ENCODE assay signal across 9 cellular contexts in the genomic region with DNA sequence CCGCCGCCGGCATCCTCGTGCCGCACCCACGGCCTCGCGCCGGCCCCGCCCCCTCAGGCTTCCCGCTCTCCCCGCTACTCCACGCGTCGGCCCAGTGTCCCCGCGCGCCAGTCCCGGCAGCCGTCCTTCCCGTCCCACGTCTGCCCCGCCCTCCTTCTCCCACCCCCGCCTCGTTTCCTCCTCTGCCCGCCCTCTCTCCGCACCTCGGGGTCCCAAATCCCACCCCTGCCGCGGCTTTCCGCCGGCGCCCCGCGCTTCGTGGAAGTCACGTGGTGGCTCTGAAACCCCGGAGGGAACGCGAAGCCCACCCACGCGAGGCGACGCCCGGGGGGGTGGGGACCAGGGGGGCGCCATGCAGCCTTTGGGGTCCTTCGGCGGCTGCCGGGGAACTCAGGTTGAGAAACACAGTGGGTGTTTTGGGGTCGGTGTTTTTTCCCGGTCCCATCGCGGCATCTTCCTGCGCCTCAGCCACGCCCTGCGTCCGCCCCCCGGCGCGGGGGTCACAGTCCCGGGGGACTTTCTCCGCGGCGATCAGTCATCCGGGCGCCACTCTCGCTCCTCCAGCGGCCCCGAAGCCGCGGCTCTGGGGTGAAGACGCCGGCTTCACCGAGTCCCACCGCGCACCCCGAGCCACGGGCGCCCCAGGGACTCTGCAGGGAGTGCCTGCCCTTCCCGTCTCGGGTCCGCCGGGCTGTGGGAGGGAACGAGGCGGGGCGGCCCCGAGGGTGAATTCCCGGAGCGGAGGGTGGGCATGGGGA. TPM values are rescaled to one million over a fixed set of nuclear protein-coding genes. Genes with fewer than 3 reads are reported as not detected.
A peak's percentile ranks its signal among the peaks of the same experiment; 100 is the strongest.
DNase-seq lines count a peak whose midpoint lies in the region; ATAC-seq, FAIRE-seq and TF ChIP-seq lines count a peak whose summit lies in the region.
"Had no signal": no experiment of that assay in that cellular context is flagged by ENCODE, and none has a peak within 500 bp of the region (broad histone marks: within the 10 kb centered on the region; RNA-seq: fewer than 3 reads in every experiment).

A gene with protein sequence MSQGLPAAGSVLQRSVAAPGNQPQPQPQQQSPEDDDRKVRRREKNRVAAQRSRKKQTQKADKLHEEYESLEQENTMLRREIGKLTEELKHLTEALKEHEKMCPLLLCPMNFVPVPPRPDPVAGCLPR (minus strand): TSS at position 2 of the 758 bp plus-strand sequence. CDS start 78 bp downstream, outside the sequence.

- TF ChIP-seq RAD21 in HepG2 (CRISPR knock-in tag; IDR thresholded peaks at IDR 0.05) = no peak

- H3K36me3 ChIP-seq in breast epithelium (no peaks in the 10 kb centered on the region), HepG2 (replicated peaks in 1 of 2; ENCODE audit: control insufficient read depth in 1 of 2, insufficient read depth in 2 of 2, low read length in 2 of 2) (no peaks in the 10 kb centered on the region)

- TF ChIP-seq EP300 in HepG2 (IDR thresholded peaks at IDR 0.05; ENCODE audit: low read depth in 2 of 2, low read length in 2 of 2) = no peak
- TF ChIP-seq EP300 in HepG2 (CRISPR knock-in tag; IDR thresholded peaks at IDR 0.05; ENCODE audit: borderline replicate concordance) = no peak

- no peaks in the 10 kb centered on the region for H3K9me3 ChIP-seq in breast epithelium
- no peaks in the 10 kb centered on the region for H3K9me3 ChIP-seq in HepG2 (ENCODE audit: low read length)

- H2AFZ ChIP-seq in HepG2 (ENCODE audit: low read length) = no peak within 1 kb of the TSS

- H3K27ac ChIP-seq in breast epithelium (peak within 1 kb of the TSS; percentile 50 to 91), HepG2 (ENCODE audit: extremely low read length, insufficient read depth, low read length) (no peak within 1 kb of the TSS)

- in situ Hi-C loops in HepG2 (cut with HindIII; ENCODE audit: extremely low pct_ligation_motif_present, low pct_unique_long_range_greater_than_20kb) = no loop called here

- no peak for TF ChIP-seq CTCF in breast epithelium (IDR thresholded peaks at IDR 0.05)
- TF ChIP-seq CTCF in HepG2 (CRISPR knock-in tag; IDR thresholded peaks at IDR 0.05) = no peak

- H3K4me1 ChIP-seq in breast epithelium (peaks cover 0 to 4% of the 10 kb centered on the region in 2 donors), HepG2 (ENCODE audit: insufficient read depth, low read length) (peaks cover 31% of the 10 kb centered on the region)

- FAIRE-seq in HepG2 (lab: Jason Lieb, UNC) = no peak
- FAIRE-seq: A204.1 had no signal

- no peaks in the 10 kb centered on the region for H4K20me1 ChIP-seq in HepG2 (ENCODE audit: insufficient read depth, low read length)

- TF ChIP-seq POLR2A in breast epithelium (IDR thresholded peaks at IDR 0.05) (no peak), HepG2 (IDR thresholded peaks at IDR 0.05; ENCODE audit: insufficient read depth in 1 of 2, low read depth in 2 of 2, low read length in 2 of 2) (no peak)

- intact Hi-C loops in breast epithelium (cut with DNase I; ENCODE audit: low total_unique reads) (no loop called here), HepG2 (cut with micrococcal nuclease; ENCODE audit: unreplicated experiment) (loop anchor here (2.0 kb wide), 1 partner anchor 35 kb away; no protein-coding TSS in a partner anchor)

- DNase-seq in DMS 273 (lab: John Stamatoyannopoulos, UW; ENCODE audit: unreplicated experiment) (peak; percentile 72), DMS 273 treated with DMSO at 0.1 percent for 48 hours (lab: John Stamatoyannopoulos, UW) (no peak), T-helper 9 cell (peak; percentile 47), breast epithelium (ENCODE audit: low spot score in 2 of 2) (no peak), HepG2 (ENCODE audit: low spot score) (no peak), COR-L47 (lab: John Stamatoyannopoulos, UW) (no peak)
- DNase-seq in stimulated activated CD8-positive, alpha-beta memory T cell treated with anti-CD3 and anti-CD28 coated beads, Interleukin-15, amount 100 ng/mL, for 24 hours (ENCODE audit: low read depth) = peak; percentile 50

- H3K27me3 ChIP-seq in breast epithelium (no peaks in the 10 kb centered on the region), HepG2 (ENCODE audit: control insufficient read depth in 1 of 2, insufficient read depth in 2 of 2, low read length in 2 of 2) (peaks cover 14 to 72% of the 10 kb centered on the region in 2 experiments)

- no peaks in the 10 kb centered on the region for H3K79me2 ChIP-seq in HepG2 (ENCODE audit: insufficient read depth, low read length)

- H3K4me3 ChIP-seq in breast epithelium (peak within 1 kb of the TSS; percentile 54 to 95 (median 67)), HepG2 (replicated peaks in 1 of 3; ENCODE audit: insufficient read depth in 1 of 3, low read depth in 2 of 3, low read length in 3 of 3) (peak within 1 kb of the TSS; percentile 45 to 72 (median 62))

- H3K9ac ChIP-seq in HepG2 (ENCODE audit: insufficient read depth, low read depth, low read length) = no peak within 1 kb of the TSS

- peak; percentile 26 for ATAC-seq in HG03039 (IDR thresholded peaks at IDR 0.05; ENCODE audit: unreplicated experiment)
- ATAC-seq in HepG2 = peak; percentile 24

- CTCF ChIA-PET in HepG2 (lab: Yijun Ruan, JAX; ENCODE audit: low intra/inter-chr PET ratio, low total read pairs) = interaction anchor here (1.4 kb wide), 1 partner anchor 296 kb away, joined by 5 read pairs; no protein-coding TSS in a partner anchor

- H3K4me2 ChIP-seq in HepG2 (ENCODE audit: low read depth, low read length) = peak within 1 kb of the TSS; percentile 84

- POLR2A ChIA-PET in HepG2 (lab: Yijun Ruan, JAX) = no interaction called here

- 0% methylated on average over 6 of the region's 89 CpGs for WGBS in HepG2 (ENCODE audit: low lambda C conversion rate)

- no TSS peak for BruUV-seq in HepG2 (replicated peaks; lab: Mats Ljungman, UMichigan)

TF ChIP-seq in HepG2, 621 proteins besides CTCF, POLR2A, EP300 and RAD21 (continues in another document):
- TF ChIP-seq ZNF777 (CRISPR knock-in tag; IDR thresholded peaks at IDR 0.05) (peak; percentile 5; the same call in 1 of the 2 replicates), NBN (conservative IDR thresholded peaks at IDR 0.05) (no peak), AGO1 (IDR thresholded peaks at IDR 0.05; ENCODE audit: low read depth, low read length, poor library complexity, severe bottlenecking) (peak; percentile 16), HNRNPK (IDR thresholded peaks at IDR 0.05; ENCODE audit: low read depth, low read length, poor library complexity, severe bottlenecking) (peak; percentile 49), PCBP1 (IDR thresholded peaks at IDR 0.05; ENCODE audit: borderline replicate concordance, low read depth, low read length) (0 out of 2 replicates have a peak, but pooled peaks have one; percentile 22), HMG20A (CRISPR knock-in tag; IDR thresholded peaks at IDR 0.05; ENCODE audit: borderline replicate concordance) (no peak), NCOR1 (IDR thresholded peaks at IDR 0.05; ENCODE audit: borderline replicate concordance, low read length) (no peak), CBX5 (CRISPR knock-in tag; IDR thresholded peaks at IDR 0.05; ENCODE audit: borderline replicate concordance) (no peak)
- TF ChIP-seq, protein P1, sequence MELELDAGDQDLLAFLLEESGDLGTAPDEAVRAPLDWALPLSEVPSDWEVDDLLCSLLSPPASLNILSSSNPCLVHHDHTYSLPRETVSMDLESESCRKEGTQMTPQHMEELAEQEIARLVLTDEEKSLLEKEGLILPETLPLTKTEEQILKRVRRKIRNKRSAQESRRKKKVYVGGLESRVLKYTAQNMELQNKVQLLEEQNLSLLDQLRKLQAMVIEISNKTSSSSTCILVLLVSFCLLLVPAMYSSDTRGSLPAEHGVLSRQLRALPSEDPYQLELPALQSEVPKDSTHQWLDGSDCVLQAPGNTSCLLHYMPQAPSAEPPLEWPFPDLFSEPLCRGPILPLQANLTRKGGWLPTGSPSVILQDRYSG (CRISPR knock-in tag; IDR thresholded peaks at IDR 0.05) = no peak
- TF ChIP-seq, protein P2, sequence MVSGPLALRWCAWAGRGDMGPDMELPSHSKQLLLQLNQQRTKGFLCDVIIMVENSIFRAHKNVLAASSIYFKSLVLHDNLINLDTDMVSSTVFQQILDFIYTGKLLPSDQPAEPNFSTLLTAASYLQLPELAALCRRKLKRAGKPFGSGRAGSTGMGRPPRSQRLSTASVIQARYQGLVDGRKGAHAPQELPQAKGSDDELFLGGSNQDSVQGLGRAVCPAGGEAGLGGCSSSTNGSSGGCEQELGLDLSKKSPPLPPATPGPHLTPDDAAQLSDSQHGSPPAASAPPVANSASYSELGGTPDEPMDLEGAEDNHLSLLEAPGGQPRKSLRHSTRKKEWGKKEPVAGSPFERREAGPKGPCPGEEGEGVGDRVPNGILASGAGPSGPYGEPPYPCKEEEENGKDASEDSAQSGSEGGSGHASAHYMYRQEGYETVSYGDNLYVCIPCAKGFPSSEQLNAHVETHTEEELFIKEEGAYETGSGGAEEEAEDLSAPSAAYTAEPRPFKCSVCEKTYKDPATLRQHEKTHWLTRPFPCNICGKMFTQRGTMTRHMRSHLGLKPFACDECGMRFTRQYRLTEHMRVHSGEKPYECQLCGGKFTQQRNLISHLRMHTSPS (CRISPR knock-in tag; IDR thresholded peaks at IDR 0.05; ENCODE audit: low read depth) = no peak

RNA-seq across cellular contexts. Expression of the gene that starts here (rescaled TPM):
- total RNA-seq in breast epithelium = 1 to 10 TPM; 1.0 to 7.5 (median 1.9) TPM
- total RNA-seq in HepG2 (2016; rRNA removed; fragmentation: Illumina TruSeq; extraction: Trizol) = not detected in 2 replicates
- total RNA-seq in HepG2 (2016; cell fraction: cytosol; rRNA removed; fragmentation: Illumina TruSeq; extraction: Trizol; ENCODE audit: low read depth) = not detected in 2 replicates
- not detected in 2 replicates for total RNA-seq in HepG2 (2016; cell fraction: insoluble cytoplasmic fraction; rRNA removed; fragmentation: Illumina TruSeq; extraction: Trizol)
- not detected in 2 replicates for total RNA-seq in HepG2 (2016; cell fraction: membrane; rRNA removed; fragmentation: Illumina TruSeq; extraction: Trizol)
- total RNA-seq in HepG2 (2016; cell fraction: nucleus; rRNA removed; fragmentation: Illumina TruSeq; extraction: Trizol) = not detected in 2 replicates
- polyA plus RNA-seq in HepG2 (2011; rRNA removed) = 0.13 and 0.40 TPM in 2 replicates
- 0.23 and 0.35 TPM in 2 replicates for polyA plus RNA-seq in HepG2 (2011; cell fraction: cytosol; rRNA removed)
- 0.10 TPM in 1 of 2 replicates, not detected in the other for polyA plus RNA-seq in HepG2 (2011; cell fraction: nucleus; rRNA removed)
- 0.47 TPM in 1 of 2 replicates, not detected in the other for polyA plus RNA-seq in HepG2 (2012)
- polyA plus RNA-seq in HepG2 (2016; cell fraction: cytosol; fragmentation: Illumina TruSeq; extraction: Trizol; ENCODE audit: low read depth) = 0.18 and 0.19 TPM in 2 replicates
- not detected in 2 replicates for polyA plus RNA-seq in HepG2 (2016; cell fraction: insoluble cytoplasmic fraction; fragmentation: Illumina TruSeq; extraction: Trizol; ENCODE audit: low read depth)
- 0.34 TPM in 1 of 2 replicates, not detected in the other for polyA plus RNA-seq in HepG2 (2016; cell fraction: membrane; fragmentation: Illumina TruSeq; extraction: Trizol; ENCODE audit: low read depth)
- polyA plus RNA-seq in HepG2 (2016; cell fraction: nucleus; fragmentation: Illumina TruSeq; extraction: Trizol; ENCODE audit: insufficient read depth, low read depth) = not detected in 2 replicates
- polyA minus RNA-seq in HepG2 (2011; rRNA and poly(A)+ RNA removed; ENCODE audit: low replicate concordance) = 0.26 TPM in 1 of 2 replicates, not detected in the other
- not detected in 2 replicates for polyA minus RNA-seq in HepG2 (2011; cell fraction: cytosol; rRNA and poly(A)+ RNA removed)
- polyA minus RNA-seq in HepG2 (2011; cell fraction: nucleus; rRNA and poly(A)+ RNA removed) = not detected in 2 replicates

Comparison
In these comparisons a context has a peak if more than half of its experiments do, and no peak if none do; other contexts are left out.
1. DNase-seq: peak in DMS 273 (single experiment), T-helper 9 cell (single experiment) and stimulated activated CD8-positive, alpha-beta memory T cell treated with anti-CD3 and anti-CD28 coated beads, Interleukin-15, amount 100 ng/mL, for 24 hours (single experiment); none in DMS 273 treated with DMSO at 0.1 percent for 48 hours (single experiment), breast epithelium (0 of 2), HepG2 (single experiment) and COR-L47 (single experiment).
2. Peak in ATAC-seq, H3K4me3 ChIP-seq and H3K4me2 ChIP-seq in HepG2; RNA of the gene not detected or under 1 TPM.